Comparison of ENCODE assay signal across 14 cellular contexts in genomic region chr3:31379598-31379997, GRCh38.
DNase-seq lines count a peak whose midpoint lies in the region; ATAC-seq and TF ChIP-seq lines count a peak whose summit lies in the region.
"Had no signal": no experiment of that assay in that cellular context is flagged by ENCODE, and none has a peak within 500 bp of the region (broad histone marks: within the 10 kb centered on the region; RNA-seq: fewer than 3 reads in every experiment).

No MANE protein-coding gene starts in this region.

- no peaks in the 10 kb centered on the region for H3K27me3 ChIP-seq in CD8-positive, alpha-beta memory T cell (ENCODE audit: insufficient read depth, low read length, poor library complexity, severe bottlenecking)

- DNase-seq in amniotic epithelial cell (ENCODE audit: low read depth) (peak; percentile 81), cardiac fibroblast (ENCODE audit: low read depth in 2 of 2) (peak; percentile 44 to 46), fibroblast of mammary gland (ENCODE audit: low read depth) (peak; percentile 38), GM20000 (ENCODE audit: low spot score) (no peak)
- no peak for DNase-seq in CD8-positive, alpha-beta memory T cell
- DNase-seq: C1 segment of cervical spinal cord; Caco-2; CD4-positive, alpha-beta memory T cell; DMS153; DND-41; GOT3; HFFc6 had no signal

- H3K4me3 ChIP-seq in cardiac fibroblast (replicated peaks in 1 of 2; ENCODE audit: low read depth in 2 of 2, low read length in 2 of 2) (no peak overlapping the region), fibroblast of mammary gland (ENCODE audit: control insufficient read depth, low read depth, low read length) (no peak overlapping the region)
- no peak overlapping the region for H3K4me3 ChIP-seq in CD8-positive, alpha-beta memory T cell (ENCODE audit: low read length)
- H3K4me3 ChIP-seq: HAP-1 had no signal

- no peaks in the 10 kb centered on the region for H3K9me3 ChIP-seq in CD8-positive, alpha-beta memory T cell (ENCODE audit: low read length)
- H3K9me3 ChIP-seq: Caco-2, HAP-1 had no signal

- H3K27ac Mint-ChIP-seq in CD8-positive, alpha-beta memory T cell: no peak overlapping the region
- H3K27ac Mint-ChIP-seq: CD4-positive, alpha-beta memory T cell; HFFc6 had no signal

- no peaks in the 10 kb centered on the region for H3K36me3 ChIP-seq in CD8-positive, alpha-beta memory T cell (ENCODE audit: insufficient read depth, low read length)
- H3K36me3 ChIP-seq: HAP-1 had no signal

- no peaks in the 10 kb centered on the region for H3K36me3 Mint-ChIP-seq in CD8-positive, alpha-beta memory T cell
- H3K36me3 Mint-ChIP-seq: CD4-positive, alpha-beta memory T cell had no signal

- H3K4me1 Mint-ChIP-seq in CD8-positive, alpha-beta memory T cell: peaks cover 8 to 17% (median 14%) of the 10 kb centered on the region in 3 donors

- ATAC-seq in GM19395 (IDR thresholded peaks at IDR 0.05; ENCODE audit: unreplicated experiment): no peak

- no peak overlapping the region for H3K27ac ChIP-seq in CD8-positive, alpha-beta memory T cell (ENCODE audit: low read depth, low read length)

- peaks cover 0 to 2% of the 10 kb centered on the region in 2 donors for H3K27me3 Mint-ChIP-seq in CD8-positive, alpha-beta memory T cell
- H3K27me3 Mint-ChIP-seq: CD4-positive, alpha-beta memory T cell had no signal

- H3K9me3 Mint-ChIP-seq in CD8-positive, alpha-beta memory T cell: no peaks in the 10 kb centered on the region
- H3K9me3 Mint-ChIP-seq: HFFc6 had no signal

- no peak overlapping the region for H3K4me3 Mint-ChIP-seq in CD8-positive, alpha-beta memory T cell
- H3K4me3 Mint-ChIP-seq: CD4-positive, alpha-beta memory T cell; HFFc6 had no signal

- CTCF ChIA-PET in CD8-positive, alpha-beta memory T cell (lab: Charles Lee): no interaction called here

- H3K4me1 ChIP-seq in CD8-positive, alpha-beta memory T cell (ENCODE audit: insufficient read depth, low read length): no peaks in the 10 kb centered on the region
- H3K4me1 ChIP-seq: HAP-1 had no signal

- POLR2A ChIA-PET in CD8-positive, alpha-beta memory T cell (lab: Charles Lee): no interaction called here

- TF ChIP-seq CTCF in cardiac fibroblast (IDR thresholded peaks at IDR 0.05; ENCODE audit: low read depth, low read length) (no peak), fibroblast of mammary gland (conservative IDR thresholded peaks at IDR 0.05; ENCODE audit: control insufficient read depth, insufficient read depth, low read depth, low read length) (no peak), GM20000 (IDR thresholded peaks at IDR 0.05; ENCODE audit: extremely low read depth, missing control alignments) (no peak)

Comparison
In these comparisons a context has a peak if more than half of its experiments do, and no peak if none do; other contexts are left out.
1. DNase-seq: peak in amniotic epithelial cell (single experiment), cardiac fibroblast (2 of 2) and fibroblast of mammary gland (single experiment); none in CD8-positive, alpha-beta memory T cell (0 of 5) and GM20000 (single experiment).